9 cellular contexts compared by ENCODE assay signal in the genomic region with DNA sequence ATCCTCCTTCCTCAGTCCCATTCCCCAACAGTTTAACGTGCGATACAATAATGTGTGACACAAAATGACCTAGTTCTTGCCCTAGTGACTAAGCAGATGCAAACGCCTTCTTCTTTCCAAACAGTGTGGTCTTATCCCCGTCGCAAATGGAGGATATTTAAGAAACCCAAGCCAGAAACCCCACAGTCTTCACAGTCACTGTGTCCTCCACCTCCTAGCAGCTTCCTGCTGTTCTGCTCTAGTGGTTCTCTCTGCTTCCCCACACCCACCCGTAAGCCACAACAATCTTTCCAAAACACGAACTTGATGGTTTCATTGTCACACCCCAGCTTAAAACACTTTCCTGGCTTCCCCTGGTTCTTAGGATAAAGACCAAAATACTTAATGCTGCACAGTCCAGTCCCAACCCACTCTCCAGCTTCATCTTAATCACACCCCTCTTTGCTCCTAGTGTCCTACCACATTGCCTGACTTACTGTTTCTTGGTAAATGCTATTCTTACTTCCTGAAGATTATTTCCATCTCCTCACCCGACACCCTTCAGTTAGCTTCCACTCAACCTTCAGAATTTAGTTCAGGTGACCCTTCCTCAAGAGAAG. TPM values are rescaled to one million over a fixed set of nuclear protein-coding genes. Genes with fewer than 3 reads are reported as not detected.
DNase-seq lines count a peak whose midpoint lies in the region; ATAC-seq and TF ChIP-seq lines count a peak whose summit lies in the region.
"Had no signal": no experiment of that assay in that cellular context is flagged by ENCODE, and none has a peak within 500 bp of the region (broad histone marks: within the 10 kb centered on the region; RNA-seq: fewer than 3 reads in every experiment).

No MANE protein-coding gene starts in this region.

- H3K27me3 ChIP-seq in neural progenitor cell, result no peaks in the 10 kb centered on the region
- no peaks in the 10 kb centered on the region for H3K27me3 ChIP-seq in HAP-1 (ENCODE audit: low read depth)
- H3K27me3 ChIP-seq in BE2C, result no peaks in the 10 kb centered on the region

- H3K4me2 ChIP-seq in neural progenitor cell, result no peak overlapping the region

- DNase-seq in activated CD4-positive, alpha-beta T cell treated with anti-CD3 and anti-CD28 coated beads, Interleukin-2, amount 50 U/mL, for 48 hours, result peak; percentile 28 to 41
- DNase-seq in stimulated activated CD4-positive, alpha-beta T cell treated with anti-CD3 and anti-CD28 coated beads, Interleukin-2, amount 100 ng/mL, for 24 hours, result peak; percentile 20 to 21
- no peak for DNase-seq in NCI-H446 (lab: John Stamatoyannopoulos, UW)
- DNase-seq in neural progenitor cell (ENCODE audit: low spot score), result no peak
- no peak for DNase-seq in HAP-1 (ENCODE audit: low spot score in 2 of 2)
- DNase-seq in BE2C, result no peak
- DNase-seq: NCI-H187 treated with DMSO at 0.1 percent for 48 hours had no signal

- H3K36me3 ChIP-seq in neural progenitor cell, result peaks cover 16% of the 10 kb centered on the region
- H3K36me3 ChIP-seq in HAP-1 (replicated peaks), result peaks cover 8% of the 10 kb centered on the region
- peaks cover 66% of the 10 kb centered on the region for H3K36me3 ChIP-seq in BE2C

- H2AFZ ChIP-seq in neural progenitor cell (replicated peaks), result no peak overlapping the region

- H3K9me3 ChIP-seq in neural progenitor cell (ENCODE audit: low read depth) (no peaks in the 10 kb centered on the region), HAP-1 (no peaks in the 10 kb centered on the region), BE2C (no peaks in the 10 kb centered on the region)

- no peaks in the 10 kb centered on the region for H3K4me1 ChIP-seq in neural progenitor cell
- H3K4me1 ChIP-seq in HAP-1, result peaks cover 6% of the 10 kb centered on the region; the same call in 1 of the 2 replicates
- H3K4me1 ChIP-seq in BE2C, result no peaks in the 10 kb centered on the region; the same call in 1 of the 2 replicates

- H3K4me3 ChIP-seq in neural progenitor cell (no peak overlapping the region), HAP-1 (no peak overlapping the region), BE2C (ENCODE audit: low read depth, low read length) (no peak overlapping the region)

- H4K20me1 ChIP-seq in neural progenitor cell (ENCODE audit: low read depth), result no peaks in the 10 kb centered on the region

- in situ Hi-C loops in HAP-1 (cut with MboI; ENCODE audit: low sequenced_read_pairs), result no loop called here

- H3K9me3 Mint-ChIP-seq in neural progenitor cell, result no peaks in the 10 kb centered on the region

- H3K27ac ChIP-seq in neural progenitor cell, result no peak overlapping the region

- H3K36me3 Mint-ChIP-seq in neural progenitor cell, result peaks cover 28% of the 10 kb centered on the region

- no peaks in the 10 kb centered on the region for H3K79me2 ChIP-seq in neural progenitor cell (ENCODE audit: low read depth)

- H3K27me3 Mint-ChIP-seq in neural progenitor cell (ENCODE audit: insufficient read depth, low read depth), result no peaks in the 10 kb centered on the region

- no peak overlapping the region for H3K27ac Mint-ChIP-seq in neural progenitor cell

- H3K4me1 Mint-ChIP-seq in neural progenitor cell, result peaks cover 15% of the 10 kb centered on the region

- TF ChIP-seq CTCF in neural progenitor cell (IDR thresholded peaks at IDR 0.05) (no peak), BE2C (IDR thresholded peaks at IDR 0.05; ENCODE audit: low read depth, low read length) (no peak)

- ATAC-seq in GM18868 (IDR thresholded peaks at IDR 0.05; ENCODE audit: unreplicated experiment) (peak; percentile 62), HG02884 (IDR thresholded peaks at IDR 0.05; ENCODE audit: unreplicated experiment) (peak; percentile 65)

- no peak overlapping the region for H3K4me3 Mint-ChIP-seq in neural progenitor cell

- no peaks in the 10 kb centered on the region for H3F3A ChIP-seq in neural progenitor cell (ENCODE audit: low read depth)

- no peak overlapping the region for H3K9ac ChIP-seq in neural progenitor cell

RNA-seq across cellular contexts. Expression of a gene that starts 32.3 kb away (rescaled TPM):
- 97.3 and 172 TPM in 2 replicates for total RNA-seq in neural progenitor cell (ENCODE audit: low replicate concordance)
- 360 TPM for polyA plus RNA-seq in BE2C (2012; ENCODE audit: insufficient read depth, insufficient read length, low read depth)

RNA-seq across cellular contexts. Expression of a gene that starts 38.2 kb away (rescaled TPM):
- 27.3 and 39.5 TPM in 2 replicates for total RNA-seq in neural progenitor cell (ENCODE audit: low replicate concordance)
- polyA plus RNA-seq in BE2C (2012; ENCODE audit: insufficient read depth, insufficient read length, low read depth), result 10.1 TPM

Comparison
In these comparisons a context has a peak if more than half of its experiments do, and no peak if none do; other contexts are left out.
1. DNase-seq: peak in activated CD4-positive, alpha-beta T cell treated with anti-CD3 and anti-CD28 coated beads, Interleukin-2, amount 50 U/mL, for 48 hours (2 of 2) and stimulated activated CD4-positive, alpha-beta T cell treated with anti-CD3 and anti-CD28 coated beads, Interleukin-2, amount 100 ng/mL, for 24 hours (2 of 2); none in NCI-H446 (0 of 2), neural progenitor cell (single experiment), HAP-1 (0 of 2) and BE2C (single experiment).